In the genomic region with DNA sequence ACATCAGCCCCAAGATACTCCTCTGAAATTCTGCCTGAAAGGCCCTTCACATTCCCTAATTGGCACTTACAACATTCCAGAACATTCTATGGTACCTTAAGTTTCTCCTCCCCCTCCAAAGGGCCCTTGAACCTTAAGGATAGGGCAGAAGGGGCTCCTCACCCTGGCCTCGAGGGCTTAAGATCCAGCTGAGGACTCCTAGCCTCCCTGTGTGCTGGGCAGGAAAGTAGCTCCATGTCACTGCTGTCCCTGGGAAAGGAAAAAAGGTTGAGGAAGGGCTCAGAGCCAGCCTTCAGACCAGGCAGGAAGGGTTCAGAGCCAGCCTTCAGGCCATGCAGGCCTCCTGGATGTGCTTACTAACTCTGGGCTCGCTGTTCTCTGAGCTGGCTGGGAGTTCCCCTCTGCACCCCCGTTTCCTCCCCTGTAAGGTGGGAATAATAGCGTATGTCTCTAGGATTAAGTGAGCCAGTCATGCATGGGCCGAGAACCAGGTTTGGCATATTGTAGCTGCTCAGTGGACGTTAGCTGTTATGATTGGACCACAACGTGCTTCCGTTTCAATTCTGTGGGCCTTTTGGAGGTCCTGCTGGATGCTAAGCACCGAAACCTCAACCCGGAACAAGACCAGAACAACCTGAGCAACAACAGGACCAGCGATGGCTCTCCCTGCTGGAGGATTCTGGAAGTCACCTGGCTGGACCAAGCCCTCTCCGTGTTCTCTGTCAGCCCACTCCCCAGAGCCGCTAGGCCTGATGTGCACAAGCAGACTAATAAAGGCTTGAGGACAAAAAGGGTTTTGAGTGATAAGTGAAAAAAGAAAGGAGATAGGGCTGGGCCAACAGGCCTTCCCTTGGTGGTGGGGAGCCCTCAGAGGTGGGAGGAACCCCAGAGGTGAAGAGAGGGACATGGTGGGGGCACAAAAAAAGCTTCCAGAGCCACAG, we compare ENCODE assay signal across 8 cellular contexts. TPM values are rescaled to one million over a fixed set of nuclear protein-coding genes. Genes with fewer than 3 reads are reported as not detected.
DNase-seq lines count a peak whose midpoint lies in the region; ATAC-seq and TF ChIP-seq lines count a peak whose summit lies in the region.

No MANE protein-coding gene starts in this region.

- 89% methylated on average over 13 of the region's 13 CpGs for WGBS in SK-N-SH (ENCODE audit: low lambda C conversion rate)

- peak overlapping the region; percentile 93 to 100 (median 99) for H3K27ac Mint-ChIP-seq in IgD-negative memory B cell
- H3K27ac Mint-ChIP-seq in type B pancreatic cell: peak overlapping the region; percentile 75

- H3K9ac ChIP-seq in SK-N-SH: no peak overlapping the region

- peaks cover 22 to 40% (median 24%) of the 10 kb centered on the region in 3 donors for H3K4me1 Mint-ChIP-seq in IgD-negative memory B cell
- H3K4me1 Mint-ChIP-seq in type B pancreatic cell (ENCODE audit: unreplicated experiment): peaks cover 16% of the 10 kb centered on the region

- H3K79me2 ChIP-seq in SK-N-SH (ENCODE audit: insufficient read depth): no peaks in the 10 kb centered on the region

- H3K27ac ChIP-seq in SK-N-SH (ENCODE audit: low read depth in 2 of 2, low read length in 1 of 2): no peak overlapping the region

- H3K27me3 ChIP-seq in SK-N-SH (ENCODE audit: insufficient read depth): no peaks in the 10 kb centered on the region

- H3K27me3 Mint-ChIP-seq in IgD-negative memory B cell (no peaks in the 10 kb centered on the region), type B pancreatic cell (peaks cover 24% of the 10 kb centered on the region)

- TF ChIP-seq CTCF in SK-N-SH (IDR thresholded peaks at IDR 0.05): no peak; the same call in 1 of the 2 replicates
- TF ChIP-seq CTCF in epithelial cell of proximal tubule (conservative IDR thresholded peaks at IDR 0.05; ENCODE audit: low read depth, low read length): peak; percentile 18
- TF ChIP-seq CTCF in type B pancreatic cell (conservative IDR thresholded peaks at IDR 0.05): peak; percentile 34

- 0 out of 2 replicates have a peak, but pooled peaks have one; percentile 9 for TF ChIP-seq RAD21 in SK-N-SH (IDR thresholded peaks at IDR 0.05; ENCODE audit: low read length)

- no peaks in the 10 kb centered on the region for H3K9me3 Mint-ChIP-seq in IgD-negative memory B cell
- no peaks in the 10 kb centered on the region for H3K9me3 Mint-ChIP-seq in type B pancreatic cell

- peaks cover 0 to 32% of the 10 kb centered on the region in 2 experiments; a peak in 1 of 4 replicates for H3K4me1 ChIP-seq in SK-N-SH (ENCODE audit: control insufficient read depth in 1 of 2, insufficient read depth in 2 of 2, low read depth in 1 of 2, low read length in 1 of 2)

- POLR2A ChIA-PET in SK-N-SH (lab: Yijun Ruan, JAX): no interaction called here

- H2AFZ ChIP-seq in SK-N-SH (ENCODE audit: low read depth): no peak overlapping the region

- no peaks in the 10 kb centered on the region for H3K36me3 ChIP-seq in SK-N-SH (replicated peaks in 1 of 2; ENCODE audit: control insufficient read depth in 1 of 2, insufficient read depth in 2 of 2, low read length in 1 of 2)

- H4K20me1 ChIP-seq in SK-N-SH (ENCODE audit: insufficient read depth): no peaks in the 10 kb centered on the region

- no peaks in the 10 kb centered on the region for H3K9me3 ChIP-seq in SK-N-SH

- no peak for ATAC-seq in SK-N-SH treated with all-trans-retinoic acid at 6 μM for 48 hours
- peak; percentile 51 for ATAC-seq in GM21717 (IDR thresholded peaks at IDR 0.05; ENCODE audit: unreplicated experiment)

- no peak for TF ChIP-seq EP300 in SK-N-SH (IDR thresholded peaks at IDR 0.05; ENCODE audit: borderline replicate concordance in 1 of 2, low read depth in 1 of 2, low read length in 1 of 2)

- H3K36me3 Mint-ChIP-seq in IgD-negative memory B cell (peaks cover 3% of the 10 kb centered on the region), type B pancreatic cell (no peaks in the 10 kb centered on the region)

- H3K9me2 ChIP-seq in SK-N-SH: no peaks in the 10 kb centered on the region

- H3F3A ChIP-seq in SK-N-SH (replicated peaks; ENCODE audit: insufficient read depth): no peaks in the 10 kb centered on the region

- CTCF ChIA-PET in SK-N-SH (lab: Yijun Ruan, JAX): interaction anchor here (0.6 to 4.7 kb wide), 13 partner anchors 11 to 166 kb away, joined by 3 to 45 read pairs (median 3); no protein-coding TSS in a partner anchor

- H3K4me3 Mint-ChIP-seq in IgD-negative memory B cell: peak overlapping the region; percentile 85 to 99 (median 95)
- H3K4me3 Mint-ChIP-seq in type B pancreatic cell: peak overlapping the region; percentile 88

- no peak overlapping the region for H3K4me3 ChIP-seq in SK-N-SH (ENCODE audit: low read depth in 2 of 2, low read length in 1 of 2)
- H3K4me3 ChIP-seq in epithelial cell of proximal tubule (ENCODE audit: low read depth, low read length): no peak overlapping the region

- no peak overlapping the region for H3K4me2 ChIP-seq in SK-N-SH

- DNase-seq in SK-N-SH: peak; percentile 57
- DNase-seq in epithelial cell of proximal tubule (ENCODE audit: low read depth): no peak
- DNase-seq in type B pancreatic cell (ENCODE audit: extremely low spot score, unreplicated experiment): no peak
- no peak for DNase-seq in NCI-H1105 (lab: John Stamatoyannopoulos, UW)
- DNase-seq in NCI-H187 treated with DMSO at 0.1 percent for 48 hours (lab: John Stamatoyannopoulos, UW): no peak

TF ChIP-seq in SK-N-SH, 30 proteins besides CTCF, POLR2A, EP300 and RAD21 (continues in another document):
- TF ChIP-seq RCOR1 (IDR thresholded peaks at IDR 0.05; ENCODE audit: low read length) (no peak), SMC3 (IDR thresholded peaks at IDR 0.05; ENCODE audit: low read depth, low read length) (no peak), EZH2phosphoT487 (IDR thresholded peaks at IDR 0.05; ENCODE audit: borderline replicate concordance, low read depth) (no peak), POLR2AphosphoS5 (IDR thresholded peaks at IDR 0.05; ENCODE audit: low read depth, low read length) (no peak), TAF1 (IDR thresholded peaks at IDR 0.05; ENCODE audit: borderline replicate concordance, low read depth, low read length) (no peak), GATA2 (CRISPR knock-in tag; IDR thresholded peaks at IDR 0.05) (no peak), USF2 (IDR thresholded peaks at IDR 0.05; ENCODE audit: borderline replicate concordance, low read depth, low read length) (no peak), ELF1 (IDR thresholded peaks at IDR 0.05) (no peak), TEAD4 (IDR thresholded peaks at IDR 0.05; ENCODE audit: borderline replicate concordance, insufficient read depth) (no peak)
- TF ChIP-seq, protein P1, sequence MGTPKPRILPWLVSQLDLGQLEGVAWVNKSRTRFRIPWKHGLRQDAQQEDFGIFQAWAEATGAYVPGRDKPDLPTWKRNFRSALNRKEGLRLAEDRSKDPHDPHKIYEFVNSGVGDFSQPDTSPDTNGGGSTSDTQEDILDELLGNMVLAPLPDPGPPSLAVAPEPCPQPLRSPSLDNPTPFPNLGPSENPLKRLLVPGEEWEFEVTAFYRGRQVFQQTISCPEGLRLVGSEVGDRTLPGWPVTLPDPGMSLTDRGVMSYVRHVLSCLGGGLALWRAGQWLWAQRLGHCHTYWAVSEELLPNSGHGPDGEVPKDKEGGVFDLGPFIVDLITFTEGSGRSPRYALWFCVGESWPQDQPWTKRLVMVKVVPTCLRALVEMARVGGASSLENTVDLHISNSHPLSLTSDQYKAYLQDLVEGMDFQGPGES (IDR thresholded peaks at IDR 0.05; ENCODE audit: low read depth, low read length): no peak

TF ChIP-seq in SK-N-SH treated with all-trans-retinoic acid at 6 μM for 48 hours, 23 proteins besides CTCF, POLR2A, EP300 and RAD21:
- no peak for TF ChIP-seq ZNF70 (CRISPR knock-in tag; IDR thresholded peaks at IDR 0.05)
- no peak for TF ChIP-seq ZNF8 (CRISPR knock-in tag; IDR thresholded peaks at IDR 0.05)
- TF ChIP-seq CSDC2 (CRISPR knock-in tag; IDR thresholded peaks at IDR 0.05): no peak

RNA-seq across cellular contexts. Expression of gene B3GNT7, which starts 1.0 kb away (rescaled TPM):
- 0.05 and 0.12 TPM in 2 replicates for polyA plus RNA-seq in SK-N-SH (2012; rRNA removed)
- 0.04 TPM in 2 replicates for polyA plus RNA-seq in SK-N-SH (2012; cell fraction: cytosol; rRNA removed)
- 0.19 and 0.30 TPM in 2 replicates for polyA plus RNA-seq in SK-N-SH (2012; cell fraction: nucleus; rRNA removed)
- 3.3 TPM for polyA plus RNA-seq in IgD-negative memory B cell
- 10.7 and 13.7 TPM in 2 replicates for total RNA-seq in epithelial cell of proximal tubule
- total RNA-seq in type B pancreatic cell (ENCODE audit: low replicate concordance): 6.8 and 14.4 TPM in 2 replicates
